In the genomic region with DNA sequence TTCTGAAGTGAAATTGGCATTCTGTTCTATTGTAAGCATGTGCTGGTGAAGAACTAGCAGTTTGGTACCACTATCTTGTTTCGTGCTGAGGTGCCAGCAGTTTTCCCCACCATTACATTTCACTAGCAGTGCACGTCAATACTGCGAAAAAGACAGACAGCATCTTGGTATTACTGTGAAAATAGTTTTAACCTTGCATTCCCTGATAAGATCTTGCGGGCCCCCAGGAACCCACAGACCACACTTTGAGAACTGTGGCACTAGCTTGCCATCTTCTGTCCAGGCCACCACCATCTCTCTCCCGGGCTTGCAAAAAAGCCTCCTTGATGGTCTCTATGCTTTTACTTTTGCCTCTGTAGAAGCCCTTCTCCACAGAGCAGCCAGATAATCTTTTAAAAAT, we compare ENCODE assay signal across 13 cellular contexts.
A peak's percentile ranks its signal among the peaks of the same experiment; 100 is the strongest.
DNase-seq lines count a peak whose midpoint lies in the region; ATAC-seq and TF ChIP-seq lines count a peak whose summit lies in the region.
"Had no signal": no experiment of that assay in that cellular context is flagged by ENCODE, and none has a peak within 500 bp of the region (broad histone marks: within the 10 kb centered on the region; RNA-seq: fewer than 3 reads in every experiment).

No MANE protein-coding gene starts in this region.

- H3K9me3 ChIP-seq in T-helper 17 cell (ENCODE audit: control insufficient read depth, low read length, poor library complexity, severe bottlenecking) (no peaks in the 10 kb centered on the region), ovary (peaks cover 0 to 3% of the 10 kb centered on the region in 2 donors), SK-N-SH (no peaks in the 10 kb centered on the region), GM23248 (ENCODE audit: low read depth) (peaks cover 4% of the 10 kb centered on the region)

- peak overlapping the region; percentile 60 for H3K27ac Mint-ChIP-seq in T-helper 17 cell
- no peak overlapping the region for H3K27ac Mint-ChIP-seq in effector memory CD8-positive, alpha-beta T cell

- TF ChIP-seq RAD21 in SK-N-SH (IDR thresholded peaks at IDR 0.05; ENCODE audit: low read length), result no peak

- 94 to 96% (median 95%) methylated on average over 5 of the region's 5 CpGs for WGBS in ovary, 3 donors
- 84% methylated on average over 5 of the region's 5 CpGs for WGBS in SK-N-SH (ENCODE audit: low lambda C conversion rate)
- WGBS in GM23248 (ENCODE audit: low coverage in 1 of 2, low lambda C conversion rate in 2 of 2, missing lambda C conversion rate in 2 of 2), 2 experiments, result 67 to 69% methylated on average over 5 of the region's 5 CpGs

- no peak for TF ChIP-seq POLR2A in ovary (IDR thresholded peaks at IDR 0.05)

- POLR2A ChIA-PET in SK-N-SH (lab: Yijun Ruan, JAX), result no interaction called here

- H4K20me1 ChIP-seq in SK-N-SH (ENCODE audit: insufficient read depth), result no peaks in the 10 kb centered on the region
- no peaks in the 10 kb centered on the region for H4K20me1 ChIP-seq in GM23248 (ENCODE audit: insufficient read depth)

- no peak overlapping the region for H3K4me3 ChIP-seq in ovary
- H3K4me3 ChIP-seq in SK-N-SH (ENCODE audit: low read depth in 2 of 2, low read length in 1 of 2), result no peak overlapping the region
- H3K4me3 ChIP-seq in GM23248, result no peak overlapping the region
- H3K4me3 ChIP-seq: PC-9, upper lobe of left lung had no signal

- CTCF ChIA-PET in SK-N-SH (lab: Yijun Ruan, JAX), result interaction anchor here (1.1 kb wide), 2 partner anchors 11 to 39 kb away, joined by 3 read pairs; no protein-coding TSS in a partner anchor

- no peaks in the 10 kb centered on the region for H3K4me1 ChIP-seq in ovary (ENCODE audit: insufficient read depth)
- no peaks in the 10 kb centered on the region; a peak in 1 of 4 replicates for H3K4me1 ChIP-seq in SK-N-SH (ENCODE audit: control insufficient read depth in 1 of 2, insufficient read depth in 2 of 2, low read depth in 1 of 2, low read length in 1 of 2)
- no peaks in the 10 kb centered on the region for H3K4me1 ChIP-seq in GM23248 (ENCODE audit: insufficient read depth)

- H3K9ac ChIP-seq in SK-N-SH (no peak overlapping the region), GM23248 (no peak overlapping the region)

- H3K27me3 ChIP-seq in ovary, result no peaks in the 10 kb centered on the region
- no peaks in the 10 kb centered on the region for H3K27me3 ChIP-seq in SK-N-SH (ENCODE audit: insufficient read depth)
- peaks cover 25% of the 10 kb centered on the region; the same call in 1 of the 2 replicates for H3K27me3 ChIP-seq in GM23248 (replicated peaks; ENCODE audit: insufficient read depth)
- H3K27me3 ChIP-seq: upper lobe of left lung had no signal

- H3K27ac ChIP-seq in ovary (no peak overlapping the region), SK-N-SH (ENCODE audit: low read depth in 2 of 2, low read length in 1 of 2) (no peak overlapping the region), GM23248 (no peak overlapping the region)
- H3K27ac ChIP-seq: PC-9, upper lobe of left lung had no signal

- peaks cover 19% of the 10 kb centered on the region for H3K4me1 Mint-ChIP-seq in T-helper 17 cell
- peaks cover 21 to 25% of the 10 kb centered on the region in 2 donors for H3K4me1 Mint-ChIP-seq in effector memory CD8-positive, alpha-beta T cell (ENCODE audit: low read depth in 2 of 2)

- H2AFZ ChIP-seq in SK-N-SH (ENCODE audit: low read depth) (no peak overlapping the region), GM23248 (no peak overlapping the region)
- H2AFZ ChIP-seq: PC-9 had no signal

- H3K9me2 ChIP-seq in SK-N-SH, result no peaks in the 10 kb centered on the region
- H3K9me2 ChIP-seq in GM23248 (ENCODE audit: insufficient read depth), result no peaks in the 10 kb centered on the region

- TF ChIP-seq EP300 in ovary (IDR thresholded peaks at IDR 0.05) (no peak), SK-N-SH (IDR thresholded peaks at IDR 0.05; ENCODE audit: borderline replicate concordance in 1 of 2, low read depth in 1 of 2, low read length in 1 of 2) (no peak)

- peaks cover 3% of the 10 kb centered on the region for H3K36me3 Mint-ChIP-seq in T-helper 17 cell (ENCODE audit: low read depth)
- H3K36me3 Mint-ChIP-seq in effector memory CD8-positive, alpha-beta T cell (ENCODE audit: insufficient read depth), result peaks cover 4% of the 10 kb centered on the region

- no peaks in the 10 kb centered on the region for H3K27me3 Mint-ChIP-seq in T-helper 17 cell
- peaks cover 0 to 16% of the 10 kb centered on the region in 2 donors for H3K27me3 Mint-ChIP-seq in effector memory CD8-positive, alpha-beta T cell

- in situ Hi-C loops in GM23248 (cut with MboI), result no loop called here

- peaks cover 10 to 14% of the 10 kb centered on the region in 2 donors for H3K9me3 Mint-ChIP-seq in effector memory CD8-positive, alpha-beta T cell

- H3F3A ChIP-seq in SK-N-SH (replicated peaks; ENCODE audit: insufficient read depth) (no peaks in the 10 kb centered on the region), GM23248 (ENCODE audit: insufficient read depth) (no peaks in the 10 kb centered on the region)

- ATAC-seq in T-helper 17 cell, result peak; percentile 89
- ATAC-seq in effector memory CD8-positive, alpha-beta T cell (replicated peaks), result peak; percentile 91
- no peak for ATAC-seq in GM21515 (IDR thresholded peaks at IDR 0.05; ENCODE audit: unreplicated experiment)
- ATAC-seq: HCT116 had no signal

- H3K79me2 ChIP-seq in SK-N-SH (ENCODE audit: insufficient read depth) (no peaks in the 10 kb centered on the region), GM23248 (ENCODE audit: insufficient read depth) (no peaks in the 10 kb centered on the region)

- TF ChIP-seq CTCF in ovary (IDR thresholded peaks at IDR 0.05), result no peak
- no peak for TF ChIP-seq CTCF in SK-N-SH (IDR thresholded peaks at IDR 0.05)

- intact Hi-C loops in ovary (cut with DNase I), result no loop called here

- H3K36me3 ChIP-seq in ovary (no peaks in the 10 kb centered on the region), SK-N-SH (replicated peaks in 1 of 2; ENCODE audit: control insufficient read depth in 1 of 2, insufficient read depth in 2 of 2, low read length in 1 of 2) (no peaks in the 10 kb centered on the region), GM23248 (ENCODE audit: low read depth) (no peaks in the 10 kb centered on the region)
- H3K36me3 ChIP-seq: upper lobe of left lung had no signal

- peak overlapping the region; percentile 7 for H3K4me3 Mint-ChIP-seq in T-helper 17 cell
- peak overlapping the region; percentile 7 to 13 for H3K4me3 Mint-ChIP-seq in effector memory CD8-positive, alpha-beta T cell

- DNase-seq in T-helper 17 cell, result peak in 2 of 3 donors; percentile 21 to 30
- peak; percentile 50 for DNase-seq in activated CD8-positive, alpha-beta memory T cell treated with anti-CD3 and anti-CD28 coated beads, Interleukin-2, amount 50 U/mL, for 4 hours
- DNase-seq in effector memory CD8-positive, alpha-beta T cell, result peak; percentile 53 to 62 (median 57)
- DNase-seq in stimulated activated CD8-positive, alpha-beta memory T cell treated with anti-CD3 and anti-CD28 coated beads, Interleukin-4, amount 100 ng/mL, for 48 hours, result peak; percentile 84
- no peak for DNase-seq in ovary
- DNase-seq in SK-N-SH, result no peak
- no peak for DNase-seq in GM23248
- DNase-seq: KBM-7, NCI-H2227 treated with DMSO at 0.1 percent for 48 hours, PC-9, upper lobe of left lung had no signal

- H3K4me2 ChIP-seq in SK-N-SH (no peak overlapping the region), GM23248 (ENCODE audit: unreplicated experiment) (no peak overlapping the region)
- H3K4me2 ChIP-seq: PC-9 had no signal

TF ChIP-seq in SK-N-SH, 30 proteins besides CTCF, POLR2A, EP300 and RAD21:
- TF ChIP-seq, protein P1, sequence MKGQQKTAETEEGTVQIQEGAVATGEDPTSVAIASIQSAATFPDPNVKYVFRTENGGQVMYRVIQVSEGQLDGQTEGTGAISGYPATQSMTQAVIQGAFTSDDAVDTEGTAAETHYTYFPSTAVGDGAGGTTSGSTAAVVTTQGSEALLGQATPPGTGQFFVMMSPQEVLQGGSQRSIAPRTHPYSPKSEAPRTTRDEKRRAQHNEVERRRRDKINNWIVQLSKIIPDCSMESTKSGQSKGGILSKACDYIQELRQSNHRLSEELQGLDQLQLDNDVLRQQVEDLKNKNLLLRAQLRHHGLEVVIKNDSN (IDR thresholded peaks at IDR 0.05; ENCODE audit: borderline replicate concordance, low read depth), result no peak
- TF ChIP-seq MEF2A (IDR thresholded peaks at IDR 0.05; ENCODE audit: borderline replicate concordance, low read depth) (no peak), NFIC (IDR thresholded peaks at IDR 0.05; ENCODE audit: borderline replicate concordance) (no peak), TCF12 (IDR thresholded peaks at IDR 0.05) (no peak)
- TF ChIP-seq, protein P2, sequence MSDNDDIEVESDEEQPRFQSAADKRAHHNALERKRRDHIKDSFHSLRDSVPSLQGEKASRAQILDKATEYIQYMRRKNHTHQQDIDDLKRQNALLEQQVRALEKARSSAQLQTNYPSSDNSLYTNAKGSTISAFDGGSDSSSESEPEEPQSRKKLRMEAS (IDR thresholded peaks at IDR 0.05; ENCODE audit: low read depth), result no peak

Comparison
In these comparisons a context has a peak if more than half of its experiments do, and no peak if none do; other contexts are left out.
1. DNase-seq: peak in T-helper 17 cell (2 of 3), activated CD8-positive, alpha-beta memory T cell treated with anti-CD3 and anti-CD28 coated beads, Interleukin-2, amount 50 U/mL, for 4 hours (single experiment), effector memory CD8-positive, alpha-beta T cell (3 of 3) and stimulated activated CD8-positive, alpha-beta memory T cell treated with anti-CD3 and anti-CD28 coated beads, Interleukin-4, amount 100 ng/mL, for 48 hours (single experiment); none in ovary (0 of 5), SK-N-SH (single experiment) and GM23248 (single experiment).